In the genomic region with DNA sequence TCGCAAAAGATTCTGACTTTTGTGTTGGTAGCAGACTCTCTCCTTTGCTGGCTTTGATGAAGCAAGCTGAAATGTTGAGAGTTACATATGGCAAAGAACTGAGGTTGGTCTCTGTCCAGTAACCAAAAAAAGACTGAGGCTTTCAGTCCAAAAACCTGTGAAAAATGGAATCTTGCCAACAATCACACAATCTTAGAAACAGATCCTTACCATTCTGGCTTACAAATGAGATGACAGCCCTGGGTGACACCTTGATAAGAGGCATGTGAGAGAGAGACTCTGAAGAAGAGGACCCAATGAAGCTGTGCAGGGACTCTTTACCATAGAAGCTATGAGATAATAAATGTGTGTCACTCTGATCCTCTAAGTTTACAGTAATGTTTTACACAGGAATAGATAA, we compare ENCODE assay signal across 21 cellular contexts.
DNase-seq lines count a peak whose midpoint lies in the region; ATAC-seq and TF ChIP-seq lines count a peak whose summit lies in the region.
"Had no signal": no experiment of that assay in that cellular context is flagged by ENCODE, and none has a peak within 500 bp of the region (broad histone marks: within the 10 kb centered on the region; RNA-seq: fewer than 3 reads in every experiment).

No MANE protein-coding gene starts in this region.

- H3K4me3 ChIP-seq in right cardiac atrium (ENCODE audit: low read length), result no peak overlapping the region
- H3K4me3 ChIP-seq in left ventricle myocardium inferior, result no peak overlapping the region

- no peak for TF ChIP-seq CTCF in left ventricle myocardium inferior (IDR thresholded peaks at IDR 0.05; ENCODE audit: borderline replicate concordance)

- H3K27me3 ChIP-seq in right cardiac atrium (ENCODE audit: control insufficient read depth, insufficient read depth), result no peaks in the 10 kb centered on the region
- H3K27me3 ChIP-seq in left ventricle myocardium inferior (ENCODE audit: low read depth), result no peaks in the 10 kb centered on the region
- H3K27me3 ChIP-seq: BE2C had no signal

- WGBS in right cardiac atrium, result 59% methylated on average over 1 of the region's 1 CpG

- H3K9me3 Mint-ChIP-seq in activated T-helper 2 cell treated with anti-CD3 and anti-CD28 coated beads, Interferon-gamma antibody, Interleukin-2, Interleukin-4, amounts not matched to agents 10 μg/mL and 5 μg/mL and 100 μg/mL, durations not matched to agents 14 hours and 24 hours and 36 hours, result no peaks in the 10 kb centered on the region
- H3K9me3 Mint-ChIP-seq: IgD-negative memory B cell had no signal

- no peak overlapping the region for H3K27ac ChIP-seq in right cardiac atrium (ENCODE audit: low read length)
- no peak overlapping the region for H3K27ac ChIP-seq in left ventricle myocardium inferior (replicated peaks)

- no peak overlapping the region for H3K4me3 Mint-ChIP-seq in activated T-helper 2 cell treated with anti-CD3 and anti-CD28 coated beads, Interferon-gamma antibody, Interleukin-2, Interleukin-4, amounts not matched to agents 10 μg/mL and 5 μg/mL and 100 μg/mL, durations not matched to agents 14 hours and 24 hours and 36 hours (ENCODE audit: low read depth)
- H3K4me3 Mint-ChIP-seq: CD4-positive, CD25-positive, alpha-beta regulatory T cell; CD8-positive, alpha-beta memory T cell; IgD-negative memory B cell had no signal

- no peaks in the 10 kb centered on the region for H3K36me3 Mint-ChIP-seq in activated T-helper 2 cell treated with anti-CD3 and anti-CD28 coated beads, Interferon-gamma antibody, Interleukin-2, Interleukin-4, amounts not matched to agents 10 μg/mL and 5 μg/mL and 100 μg/mL, durations not matched to agents 14 hours and 24 hours and 36 hours (ENCODE audit: low read depth)
- H3K36me3 Mint-ChIP-seq: CD4-positive, CD25-positive, alpha-beta regulatory T cell; CD8-positive, alpha-beta memory T cell; IgD-negative memory B cell had no signal

- intact Hi-C loops in right cardiac atrium (cut with DNase I), result no loop called here
- intact Hi-C loops in left ventricle myocardium inferior (cut with micrococcal nuclease), result no loop called here
- intact Hi-C loops in activated T-helper 2 cell treated with anti-CD3 and anti-CD28 coated beads, Interferon-gamma antibody, Interleukin-2, Interleukin-4, amounts not matched to agents 10 μg/mL and 5 μg/mL and 100 μg/mL, durations not matched to agents 14 hours and 24 hours and 36 hours (cut with micrococcal nuclease), result no loop called here

- peak; percentile 70 to 91 for ATAC-seq in right cardiac atrium
- ATAC-seq in GM18502 (IDR thresholded peaks at IDR 0.05; ENCODE audit: poor library complexity, unreplicated experiment), result no peak
- ATAC-seq: HepG2 had no signal

- no peak overlapping the region for H3K27ac Mint-ChIP-seq in activated T-helper 2 cell treated with anti-CD3 and anti-CD28 coated beads, Interferon-gamma antibody, Interleukin-2, Interleukin-4, amounts not matched to agents 10 μg/mL and 5 μg/mL and 100 μg/mL, durations not matched to agents 14 hours and 24 hours and 36 hours
- H3K27ac Mint-ChIP-seq: CD4-positive, CD25-positive, alpha-beta regulatory T cell; CD8-positive, alpha-beta memory T cell; IgD-negative memory B cell had no signal

- no peaks in the 10 kb centered on the region for H3K36me3 ChIP-seq in left ventricle myocardium inferior
- H3K36me3 ChIP-seq: BE2C had no signal

- H3K4me1 Mint-ChIP-seq in activated T-helper 2 cell treated with anti-CD3 and anti-CD28 coated beads, Interferon-gamma antibody, Interleukin-2, Interleukin-4, amounts not matched to agents 10 μg/mL and 5 μg/mL and 100 μg/mL, durations not matched to agents 14 hours and 24 hours and 36 hours (ENCODE audit: low read depth), result no peaks in the 10 kb centered on the region
- H3K4me1 Mint-ChIP-seq: CD4-positive, CD25-positive, alpha-beta regulatory T cell; CD8-positive, alpha-beta memory T cell; IgD-negative memory B cell had no signal

- H3K9me3 ChIP-seq in right cardiac atrium (ENCODE audit: control insufficient read depth, low read length) (no peaks in the 10 kb centered on the region), left ventricle myocardium inferior (replicated peaks) (no peaks in the 10 kb centered on the region)
- H3K9me3 ChIP-seq: BE2C had no signal

- H3K4me1 ChIP-seq in right cardiac atrium (ENCODE audit: control insufficient read depth, insufficient read depth, low read length) (peaks cover 4% of the 10 kb centered on the region), left ventricle myocardium inferior (no peaks in the 10 kb centered on the region)

- DNase-seq in right cardiac atrium (no peak), left ventricle myocardium inferior (no peak), RPMI8226 (peak; percentile 67), cerebellum (ENCODE audit: low spot score) (peak; percentile 80), AG08396 (ENCODE audit: low spot score) (no peak), NCI-H1105 (lab: John Stamatoyannopoulos, UW) (no peak)
- no peak for DNase-seq in activated T-helper 2 cell treated with anti-CD3 and anti-CD28 coated beads, Interferon-gamma antibody, Interleukin-2, Interleukin-4, amounts not matched to agents 10 μg/mL and 5 μg/mL and 100 μg/mL, durations not matched to agents 14 hours and 24 hours and 36 hours (ENCODE audit: low spot score)
- DNase-seq: 8988T; BE2C; CD4-positive, CD25-positive, alpha-beta regulatory T cell; CD8-positive, alpha-beta memory T cell; COR-L47; DMS 273 treated with DMSO at 0.1 percent for 48 hours; DMS53; DND-41; EL; GOT3; H7 had no signal

- H3K27me3 Mint-ChIP-seq in activated T-helper 2 cell treated with anti-CD3 and anti-CD28 coated beads, Interferon-gamma antibody, Interleukin-2, Interleukin-4, amounts not matched to agents 10 μg/mL and 5 μg/mL and 100 μg/mL, durations not matched to agents 14 hours and 24 hours and 36 hours (ENCODE audit: low read depth), result no peaks in the 10 kb centered on the region
- H3K27me3 Mint-ChIP-seq: CD4-positive, CD25-positive, alpha-beta regulatory T cell; CD8-positive, alpha-beta memory T cell had no signal

Comparison
In these comparisons a context has a peak if more than half of its experiments do, and no peak if none do; other contexts are left out.
1. DNase-seq: peak in RPMI8226 (single experiment) and cerebellum (single experiment); none in right cardiac atrium (0 of 3), left ventricle myocardium inferior (single experiment), AG08396 (single experiment), NCI-H1105 (single experiment) and activated T-helper 2 cell treated with anti-CD3 and anti-CD28 coated beads, Interferon-gamma antibody, Interleukin-2, Interleukin-4, amounts not matched to agents 10 μg/mL and 5 μg/mL and 100 μg/mL, durations not matched to agents 14 hours and 24 hours and 36 hours (single experiment).